ENCODE assay signal across 21 cellular contexts in the genomic region with DNA sequence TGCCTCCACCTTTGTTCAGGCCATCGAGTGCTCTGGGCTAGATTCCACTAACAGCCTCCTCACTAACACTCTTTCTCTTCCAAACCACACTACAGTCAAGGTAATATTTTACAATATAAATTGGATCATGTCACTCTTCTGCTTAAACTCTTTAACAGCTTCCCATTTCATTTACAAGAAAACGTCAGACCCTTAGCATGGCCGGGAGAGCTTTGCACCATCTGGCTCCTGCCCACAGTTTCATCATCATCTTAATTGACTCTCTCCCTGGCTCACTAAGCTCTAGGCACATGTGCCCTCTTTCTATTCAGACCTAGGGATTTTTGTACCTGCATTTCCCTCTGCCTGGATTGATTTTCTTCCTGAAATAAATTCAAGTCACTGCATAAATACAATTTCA.
A peak's percentile ranks its signal among the peaks of the same experiment; 100 is the strongest.
DNase-seq lines count a peak whose midpoint lies in the region; ATAC-seq and TF ChIP-seq lines count a peak whose summit lies in the region.
"Had no signal": no experiment of that assay in that cellular context is flagged by ENCODE, and none has a peak within 500 bp of the region (broad histone marks: within the 10 kb centered on the region; RNA-seq: fewer than 3 reads in every experiment).

No MANE protein-coding gene starts in this region.

- ATAC-seq in GM23338 = peak; percentile 61
- ATAC-seq: stimulated activated naive CD8-positive, alpha-beta T cell treated with anti-CD3 and anti-CD28 coated beads, Interleukin-15, amount 100 ng/mL, for 72 hours had no signal

- intact Hi-C loops in tibial artery (cut with DNase I; ENCODE audit: low total_unique reads) = no loop called here

- H3K27me3 ChIP-seq in GM23338 (ENCODE audit: insufficient read depth) = no peaks in the 10 kb centered on the region
- H3K27me3 ChIP-seq in tibial artery = no peaks in the 10 kb centered on the region
- H3K27me3 ChIP-seq: brain microvascular endothelial cell, neutrophil had no signal

- no peaks in the 10 kb centered on the region for H3K9me3 Mint-ChIP-seq in GM23338
- H3K9me3 Mint-ChIP-seq: activated naive CD8-positive, alpha-beta T cell treated with anti-CD3 and anti-CD28 coated beads for 36 hours; activated T-cell treated with anti-CD3 and anti-CD28 coated beads, Interleukin-2, amount 50 U/mL, for 24 hours; stimulated activated naive CD8-positive, alpha-beta T cell treated with anti-CD3 and anti-CD28 coated beads, Interleukin-15, amount 100 ng/mL, for 72 hours; type B pancreatic cell had no signal

- H3K9me2 ChIP-seq in GM23338 (ENCODE audit: insufficient read depth) = no peaks in the 10 kb centered on the region

- H3K27ac ChIP-seq in GM23338 (ENCODE audit: low read depth) (no peak overlapping the region), tibial artery (no peak overlapping the region)
- H3K27ac ChIP-seq: brain microvascular endothelial cell, GM23248, neutrophil had no signal

- no peak overlapping the region for H3K4me2 ChIP-seq in GM23338

- peak overlapping the region; percentile 14 for H3K27ac Mint-ChIP-seq in GM23338
- H3K27ac Mint-ChIP-seq: activated naive CD8-positive, alpha-beta T cell treated with anti-CD3 and anti-CD28 coated beads for 36 hours; activated T-cell treated with anti-CD3 and anti-CD28 coated beads, Interleukin-2, amount 50 U/mL, for 24 hours; type B pancreatic cell had no signal

- peaks cover 2% of the 10 kb centered on the region for H3K27me3 Mint-ChIP-seq in GM23338 (ENCODE audit: insufficient read depth, low read depth, poor library complexity)
- H3K27me3 Mint-ChIP-seq: activated naive CD8-positive, alpha-beta T cell treated with anti-CD3 and anti-CD28 coated beads for 36 hours; activated T-cell treated with anti-CD3 and anti-CD28 coated beads, Interleukin-2, amount 50 U/mL, for 24 hours; stimulated activated naive CD8-positive, alpha-beta T cell treated with anti-CD3 and anti-CD28 coated beads, Interleukin-15, amount 100 ng/mL, for 72 hours had no signal

- no peak overlapping the region for H2AFZ ChIP-seq in GM23338
- H2AFZ ChIP-seq: GM23248 had no signal

- H3K4me1 Mint-ChIP-seq in GM23338 = peaks cover 36% of the 10 kb centered on the region
- H3K4me1 Mint-ChIP-seq: activated naive CD8-positive, alpha-beta T cell treated with anti-CD3 and anti-CD28 coated beads for 36 hours; stimulated activated naive CD8-positive, alpha-beta T cell treated with anti-CD3 and anti-CD28 coated beads, Interleukin-15, amount 100 ng/mL, for 72 hours had no signal

- no peaks in the 10 kb centered on the region for H3K79me2 ChIP-seq in GM23338 (replicated peaks; ENCODE audit: insufficient read depth)

- TF ChIP-seq CTCF in GM23338 (conservative IDR thresholded peaks at IDR 0.05; ENCODE audit: low read depth in 2 of 2) (no peak), tibial artery (IDR thresholded peaks at IDR 0.05) (no peak)

- H3K4me3 ChIP-seq in GM23338 (no peak overlapping the region), tibial artery (no peak overlapping the region)
- H3K4me3 ChIP-seq: GM23248 had no signal

- no peaks in the 10 kb centered on the region for H4K20me1 ChIP-seq in GM23338 (replicated peaks; ENCODE audit: insufficient read depth)

- H3K36me3 ChIP-seq in GM23338 (ENCODE audit: insufficient read depth) = no peaks in the 10 kb centered on the region
- H3K36me3 ChIP-seq in tibial artery = no peaks in the 10 kb centered on the region
- H3K36me3 ChIP-seq: brain microvascular endothelial cell, neutrophil had no signal

- DNase-seq in GM23338 (ENCODE audit: low spot score) (no peak), NCI-H2029 (lab: John Stamatoyannopoulos, UW) (peak; percentile 51), NCI-H524 treated with DMSO at 0.1 percent for 48 hours (lab: John Stamatoyannopoulos, UW) (peak; percentile 99), cerebellum (ENCODE audit: low spot score) (peak; percentile 32), GM03348 (ENCODE audit: low spot score) (no peak), HK-2 (ENCODE audit: unreplicated experiment) (no peak), AG08396 (ENCODE audit: low spot score) (no peak), tibial artery (no peak)
- DNase-seq: activated CD4-positive, alpha-beta T cell treated with anti-CD3 and anti-CD28 coated beads, Interleukin-2, amount 50 U/mL, for 48 hours; activated naive CD8-positive, alpha-beta T cell treated with anti-CD3 and anti-CD28 coated beads for 36 hours; activated T-cell treated with anti-CD3 and anti-CD28 coated beads, Interleukin-2, amount 50 U/mL, for 24 hours; brain microvascular endothelial cell; EL; GM23248; NCI-H1417 treated with DMSO at 0.1 percent for 48 hours; small intestine; stimulated activated CD4-positive, alpha-beta T cell treated with anti-CD3 and anti-CD28 coated beads, Interleukin-2, amount 100 ng/mL, for 48 hours; stimulated activated naive CD8-positive, alpha-beta T cell treated with anti-CD3 and anti-CD28 coated beads, Interleukin-15, amount 100 ng/mL, for 72 hours; T-helper 1 cell had no signal

- H3K9me3 ChIP-seq in tibial artery = no peaks in the 10 kb centered on the region
- H3K9me3 ChIP-seq: neutrophil had no signal

- H3K4me1 ChIP-seq in GM23338 (ENCODE audit: insufficient read depth) (0 out of 2 replicates have a peak, but pooled peaks cover 3% of the 10 kb centered on the region), tibial artery (no peaks in the 10 kb centered on the region)

- H3K36me3 Mint-ChIP-seq in GM23338 (ENCODE audit: low read depth) = no peaks in the 10 kb centered on the region
- H3K36me3 Mint-ChIP-seq: activated naive CD8-positive, alpha-beta T cell treated with anti-CD3 and anti-CD28 coated beads for 36 hours; type B pancreatic cell had no signal

- no peaks in the 10 kb centered on the region for H3F3A ChIP-seq in GM23338 (replicated peaks; ENCODE audit: low read depth)

- no peak overlapping the region for H3K4me3 Mint-ChIP-seq in GM23338
- H3K4me3 Mint-ChIP-seq: activated naive CD8-positive, alpha-beta T cell treated with anti-CD3 and anti-CD28 coated beads for 36 hours; activated T-cell treated with anti-CD3 and anti-CD28 coated beads, Interleukin-2, amount 50 U/mL, for 24 hours; stimulated activated naive CD8-positive, alpha-beta T cell treated with anti-CD3 and anti-CD28 coated beads, Interleukin-15, amount 100 ng/mL, for 72 hours; type B pancreatic cell had no signal

TF ChIP-seq in GM23338, 12 proteins besides CTCF, POLR2A, EP300 and RAD21 (continues in another document):
- TF ChIP-seq, protein P1, sequence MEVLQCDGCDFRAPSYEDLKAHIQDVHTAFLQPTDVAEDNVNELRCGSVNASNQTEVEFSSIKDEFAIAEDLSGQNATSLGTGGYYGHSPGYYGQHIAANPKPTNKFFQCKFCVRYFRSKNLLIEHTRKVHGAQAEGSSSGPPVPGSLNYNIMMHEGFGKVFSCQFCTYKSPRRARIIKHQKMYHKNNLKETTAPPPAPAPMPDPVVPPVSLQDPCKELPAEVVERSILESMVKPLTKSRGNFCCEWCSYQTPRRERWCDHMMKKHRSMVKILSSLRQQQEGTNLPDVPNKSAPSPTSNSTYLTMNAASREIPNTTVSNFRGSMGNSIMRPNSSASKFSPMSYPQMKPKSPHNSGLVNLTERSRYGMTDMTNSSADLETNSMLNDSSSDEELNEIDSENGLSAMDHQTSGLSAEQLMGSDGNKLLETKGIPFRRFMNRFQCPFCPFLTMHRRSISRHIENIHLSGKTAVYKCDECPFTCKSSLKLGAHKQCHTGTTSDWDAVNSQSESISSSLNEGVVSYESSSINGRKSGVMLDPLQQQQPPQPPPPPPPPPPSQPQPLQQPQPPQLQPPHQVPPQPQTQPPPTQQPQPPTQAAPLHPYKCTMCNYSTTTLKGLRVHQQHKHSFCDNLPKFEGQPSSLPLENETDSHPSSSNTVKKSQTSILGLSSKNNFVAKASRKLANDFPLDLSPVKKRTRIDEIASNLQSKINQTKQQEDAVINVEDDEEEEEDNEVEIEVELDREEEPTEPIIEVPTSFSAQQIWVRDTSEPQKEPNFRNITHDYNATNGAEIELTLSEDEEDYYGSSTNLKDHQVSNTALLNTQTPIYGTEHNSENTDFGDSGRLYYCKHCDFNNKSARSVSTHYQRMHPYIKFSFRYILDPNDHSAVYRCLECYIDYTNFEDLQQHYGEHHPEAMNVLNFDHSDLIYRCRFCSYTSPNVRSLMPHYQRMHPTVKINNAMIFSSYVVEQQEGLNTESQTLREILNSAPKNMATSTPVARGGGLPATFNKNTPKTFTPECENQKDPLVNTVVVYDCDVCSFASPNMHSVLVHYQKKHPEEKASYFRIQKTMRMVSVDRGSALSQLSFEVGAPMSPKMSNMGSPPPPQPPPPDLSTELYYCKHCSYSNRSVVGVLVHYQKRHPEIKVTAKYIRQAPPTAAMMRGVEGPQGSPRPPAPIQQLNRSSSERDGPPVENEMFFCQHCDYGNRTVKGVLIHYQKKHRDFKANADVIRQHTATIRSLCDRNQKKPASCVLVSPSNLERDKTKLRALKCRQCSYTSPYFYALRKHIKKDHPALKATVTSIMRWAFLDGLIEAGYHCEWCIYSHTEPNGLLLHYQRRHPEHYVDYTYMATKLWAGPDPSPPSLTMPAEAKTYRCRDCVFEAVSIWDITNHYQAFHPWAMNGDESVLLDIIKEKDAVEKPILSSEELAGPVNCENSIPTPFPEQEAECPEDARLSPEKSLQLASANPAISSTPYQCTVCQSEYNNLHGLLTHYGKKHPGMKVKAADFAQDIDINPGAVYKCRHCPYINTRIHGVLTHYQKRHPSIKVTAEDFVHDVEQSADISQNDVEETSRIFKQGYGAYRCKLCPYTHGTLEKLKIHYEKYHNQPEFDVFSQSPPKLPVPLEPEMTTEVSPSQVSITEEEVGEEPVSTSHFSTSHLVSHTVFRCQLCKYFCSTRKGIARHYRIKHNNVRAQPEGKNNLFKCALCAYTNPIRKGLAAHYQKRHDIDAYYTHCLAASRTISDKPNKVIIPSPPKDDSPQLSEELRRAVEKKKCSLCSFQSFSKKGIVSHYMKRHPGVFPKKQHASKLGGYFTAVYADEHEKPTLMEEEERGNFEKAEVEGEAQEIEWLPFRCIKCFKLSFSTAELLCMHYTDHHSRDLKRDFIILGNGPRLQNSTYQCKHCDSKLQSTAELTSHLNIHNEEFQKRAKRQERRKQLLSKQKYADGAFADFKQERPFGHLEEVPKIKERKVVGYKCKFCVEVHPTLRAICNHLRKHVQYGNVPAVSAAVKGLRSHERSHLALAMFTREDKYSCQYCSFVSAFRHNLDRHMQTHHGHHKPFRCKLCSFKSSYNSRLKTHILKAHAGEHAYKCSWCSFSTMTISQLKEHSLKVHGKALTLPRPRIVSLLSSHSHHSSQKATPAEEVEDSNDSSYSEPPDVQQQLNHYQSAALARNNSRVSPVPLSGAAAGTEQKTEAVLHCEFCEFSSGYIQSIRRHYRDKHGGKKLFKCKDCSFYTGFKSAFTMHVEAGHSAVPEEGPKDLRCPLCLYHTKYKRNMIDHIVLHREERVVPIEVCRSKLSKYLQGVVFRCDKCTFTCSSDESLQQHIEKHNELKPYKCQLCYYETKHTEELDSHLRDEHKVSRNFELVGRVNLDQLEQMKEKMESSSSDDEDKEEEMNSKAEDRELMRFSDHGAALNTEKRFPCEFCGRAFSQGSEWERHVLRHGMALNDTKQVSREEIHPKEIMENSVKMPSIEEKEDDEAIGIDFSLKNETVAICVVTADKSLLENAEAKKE (CRISPR knock-in tag; IDR thresholded peaks at IDR 0.05) = no peak
- TF ChIP-seq NANOG (IDR thresholded peaks at IDR 0.05; ENCODE audit: borderline replicate concordance) (no peak), EZH2phosphoT487 (IDR thresholded peaks at IDR 0.05; ENCODE audit: unreplicated experiment) (no peak)

Comparison
In these comparisons a context has a peak if more than half of its experiments do, and no peak if none do; other contexts are left out.
1. DNase-seq: peak in NCI-H2029 (single experiment), NCI-H524 treated with DMSO at 0.1 percent for 48 hours (single experiment) and cerebellum (single experiment); none in GM23338 (single experiment), GM03348 (single experiment), HK-2 (single experiment), AG08396 (single experiment) and tibial artery (0 of 2).